ENCODE assay signal across 1 cellular context in the genomic region with DNA sequence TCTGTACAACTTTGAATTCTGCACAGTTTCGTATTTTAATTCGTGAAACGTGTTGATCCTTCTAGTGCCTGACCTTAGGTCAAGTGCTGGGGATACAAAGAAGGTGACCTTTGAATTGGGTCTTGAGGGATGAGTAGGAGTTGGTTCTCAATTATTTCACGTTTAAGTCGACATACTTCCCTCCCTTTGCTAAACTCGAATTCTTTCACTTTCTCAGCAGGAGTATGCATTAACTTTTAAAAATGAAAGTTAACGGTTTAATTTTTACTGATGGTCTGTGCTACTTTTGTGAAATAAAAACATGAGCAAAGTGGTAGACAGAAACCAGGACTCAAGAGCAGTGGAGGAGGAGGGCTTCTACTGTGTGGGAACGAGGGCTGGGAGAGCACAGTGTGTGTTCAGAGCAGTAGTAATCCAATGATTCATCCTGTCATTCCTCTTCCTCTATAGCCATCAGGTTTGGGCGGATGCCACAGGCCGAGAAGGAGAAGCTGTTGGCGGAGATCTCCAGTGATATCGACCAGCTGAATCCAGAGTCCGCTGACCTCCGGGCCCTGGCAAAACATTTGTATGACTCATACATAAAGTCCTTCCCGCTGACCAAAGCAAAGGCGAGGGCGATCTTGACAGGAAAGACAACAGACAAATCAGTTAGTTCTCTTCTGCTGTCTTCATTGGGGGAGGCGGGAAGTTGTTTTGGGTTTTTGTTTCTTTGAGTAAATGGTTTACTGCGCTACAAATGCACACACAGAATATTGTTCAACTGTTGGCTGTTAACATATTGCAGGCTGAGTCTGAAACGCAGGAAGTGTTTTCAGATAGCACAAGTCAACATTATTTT.
TF ChIP-seq lines count a peak whose summit lies in the region.

No MANE protein-coding gene starts in this region.

TF ChIP-seq in K562, 482 proteins besides CTCF, POLR2A, EP300 and RAD21 (continued from another document and continues in another):
- TF ChIP-seq, protein P1, sequence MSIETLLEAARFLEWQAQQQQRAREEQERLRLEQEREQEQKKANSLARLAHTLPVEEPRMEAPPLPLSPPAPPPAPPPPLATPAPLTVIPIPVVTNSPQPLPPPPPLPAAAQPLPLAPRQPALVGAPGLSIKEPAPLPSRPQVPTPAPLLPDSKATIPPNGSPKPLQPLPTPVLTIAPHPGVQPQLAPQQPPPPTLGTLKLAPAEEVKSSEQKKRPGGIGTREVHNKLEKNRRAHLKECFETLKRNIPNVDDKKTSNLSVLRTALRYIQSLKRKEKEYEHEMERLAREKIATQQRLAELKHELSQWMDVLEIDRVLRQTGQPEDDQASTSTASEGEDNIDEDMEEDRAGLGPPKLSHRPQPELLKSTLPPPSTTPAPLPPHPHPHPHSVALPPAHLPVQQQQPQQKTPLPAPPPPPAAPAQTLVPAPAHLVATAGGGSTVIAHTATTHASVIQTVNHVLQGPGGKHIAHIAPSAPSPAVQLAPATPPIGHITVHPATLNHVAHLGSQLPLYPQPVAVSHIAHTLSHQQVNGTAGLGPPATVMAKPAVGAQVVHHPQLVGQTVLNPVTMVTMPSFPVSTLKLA (conservative IDR thresholded peaks at IDR 0.05) = 0 out of 4 replicates have a peak, but pooled peaks of 1 of the 2 experiments have one; percentile 34
- TF ChIP-seq MAFK (IDR thresholded peaks at IDR 0.05; ENCODE audit: low read length) (no peak), ZNF561 (CRISPR knock-in tag; conservative IDR thresholded peaks at IDR 0.05) (no peak), TAL1 (IDR thresholded peaks at IDR 0.05) (0 out of 2 replicates have a peak, but pooled peaks have one; percentile 9), DMBX1 (CRISPR knock-in tag; IDR thresholded peaks at IDR 0.05; ENCODE audit: borderline replicate concordance) (peak; percentile 46; the same call in 1 of the 2 replicates), LEF1 (IDR thresholded peaks at IDR 0.05) (peak; percentile 86; the same call in 1 of the 2 replicates), ZZZ3 (IDR thresholded peaks at IDR 0.05) (no peak), ETV6 (IDR thresholded peaks at IDR 0.05; ENCODE audit: borderline replicate concordance in 1 of 2, low read depth in 2 of 2, low read length in 1 of 2) (peak in 1 of 2 experiments; percentile 74; a peak in 1 of 4 replicates), ETV6 (CRISPR knock-in tag; IDR thresholded peaks at IDR 0.05; ENCODE audit: borderline replicate concordance) (no peak), CREM (IDR thresholded peaks at IDR 0.05; ENCODE audit: low read depth) (peak; percentile 91), BCL6 (CRISPR knock-in tag; IDR thresholded peaks at IDR 0.05) (no peak), NR3C1 (CRISPR knock-in tag; IDR thresholded peaks at IDR 0.05) (no peak), TEAD1 (CRISPR knock-in tag; IDR thresholded peaks at IDR 0.05) (peak in 1 of 2 experiments; percentile 73; a peak in 1 of 4 replicates), HDAC1 (IDR thresholded peaks at IDR 0.05) (0 out of 4 replicates have a peak, but pooled peaks of 1 of the 2 experiments have one; percentile 9), FOXJ2 (tag; IDR thresholded peaks at IDR 0.05) (0 out of 2 replicates have a peak, but pooled peaks have one; percentile 15), CBFA2T3 (IDR thresholded peaks at IDR 0.05) (peak; percentile 66), BHLHE40 (IDR thresholded peaks at IDR 0.05; ENCODE audit: low read length) (peak; percentile 69), ZC3H11A (IDR thresholded peaks at IDR 0.05; ENCODE audit: low read depth, low read length) (no peak), DDX20 (tag; IDR thresholded peaks at IDR 0.05; ENCODE audit: low read depth) (no peak), ZNF324 (CRISPR knock-in tag; IDR thresholded peaks at IDR 0.05) (0 out of 2 replicates have a peak, but pooled peaks have one; percentile 6), MYC (IDR thresholded peaks at IDR 0.05; ENCODE audit: low read depth, low read length) (0 out of 2 replicates have a peak, but pooled peaks have one; percentile 40), MYC (CRISPR knock-in tag; IDR thresholded peaks at IDR 0.05; ENCODE audit: borderline replicate concordance, low read depth) (no peak), SOX6 (IDR thresholded peaks at IDR 0.05) (peak; percentile 84), SMAD4 (CRISPR knock-in tag; conservative IDR thresholded peaks at IDR 0.05) (peak; percentile 91), ESRRA (IDR thresholded peaks at IDR 0.05; ENCODE audit: borderline replicate concordance, low read depth) (peak; percentile 76; the same call in 1 of the 2 replicates), ETV1 (tag; conservative IDR thresholded peaks at IDR 0.05; ENCODE audit: low read depth) (peak; percentile 92), JUN (IDR thresholded peaks at IDR 0.05; ENCODE audit: borderline replicate concordance, low read depth, low read length) (peak; percentile 97), JUN (CRISPR knock-in tag; IDR thresholded peaks at IDR 0.05; ENCODE audit: borderline replicate concordance) (peak; percentile 44; the same call in 1 of the 2 replicates), GATA2 (CRISPR knock-in tag; IDR thresholded peaks at IDR 0.05) (peak; percentile 93), EHMT2 (IDR thresholded peaks at IDR 0.05) (peak; percentile 81), MTA3 (IDR thresholded peaks at IDR 0.05; ENCODE audit: borderline replicate concordance) (peak; percentile 66; the same call in 1 of the 2 replicates), ZNF717 (CRISPR knock-in tag; IDR thresholded peaks at IDR 0.05) (no peak)
- TF ChIP-seq, protein P2, sequence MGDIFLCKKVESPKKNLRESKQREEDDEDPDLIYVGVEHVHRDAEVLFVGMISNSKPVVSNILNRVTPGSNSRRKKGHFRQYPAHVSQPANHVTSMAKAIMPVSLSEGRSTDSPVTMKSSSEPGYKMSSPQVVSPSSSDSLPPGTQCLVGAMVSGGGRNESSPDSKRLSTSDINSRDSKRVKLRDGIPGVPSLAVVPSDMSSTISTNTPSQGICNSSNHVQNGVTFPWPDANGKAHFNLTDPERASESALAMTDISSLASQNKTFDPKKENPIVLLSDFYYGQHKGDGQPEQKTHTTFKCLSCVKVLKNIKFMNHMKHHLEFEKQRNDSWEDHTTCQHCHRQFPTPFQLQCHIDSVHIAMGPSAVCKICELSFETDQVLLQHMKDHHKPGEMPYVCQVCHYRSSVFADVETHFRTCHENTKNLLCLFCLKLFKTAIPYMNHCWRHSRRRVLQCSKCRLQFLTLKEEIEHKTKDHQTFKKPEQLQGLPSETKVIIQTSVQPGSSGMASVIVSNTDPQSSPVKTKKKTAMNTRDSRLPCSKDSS (IDR thresholded peaks at IDR 0.05; ENCODE audit: low read depth, partially characterized antibody) = no peak
- TF ChIP-seq, protein P3, sequence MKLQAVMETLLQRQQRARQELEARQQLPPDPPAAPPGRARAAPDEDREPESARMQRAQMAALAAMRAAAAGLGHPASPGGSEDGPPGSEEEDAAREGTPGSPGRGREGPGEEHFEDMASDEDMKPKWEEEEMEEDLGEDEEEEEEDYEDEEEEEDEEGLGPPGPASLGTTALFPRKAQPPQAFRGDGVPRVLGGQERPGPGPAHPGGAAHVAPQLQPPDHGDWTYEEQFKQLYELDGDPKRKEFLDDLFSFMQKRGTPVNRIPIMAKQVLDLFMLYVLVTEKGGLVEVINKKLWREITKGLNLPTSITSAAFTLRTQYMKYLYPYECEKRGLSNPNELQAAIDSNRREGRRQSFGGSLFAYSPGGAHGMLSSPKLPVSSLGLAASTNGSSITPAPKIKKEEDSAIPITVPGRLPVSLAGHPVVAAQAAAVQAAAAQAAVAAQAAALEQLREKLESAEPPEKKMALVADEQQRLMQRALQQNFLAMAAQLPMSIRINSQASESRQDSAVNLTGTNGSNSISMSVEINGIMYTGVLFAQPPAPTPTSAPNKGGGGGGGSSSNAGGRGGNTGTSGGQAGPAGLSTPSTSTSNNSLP (IDR thresholded peaks at IDR 0.05; ENCODE audit: borderline replicate concordance, low read depth, low read length) = peak; percentile 75; the same call in 1 of the 2 replicates
- TF ChIP-seq, protein P4, sequence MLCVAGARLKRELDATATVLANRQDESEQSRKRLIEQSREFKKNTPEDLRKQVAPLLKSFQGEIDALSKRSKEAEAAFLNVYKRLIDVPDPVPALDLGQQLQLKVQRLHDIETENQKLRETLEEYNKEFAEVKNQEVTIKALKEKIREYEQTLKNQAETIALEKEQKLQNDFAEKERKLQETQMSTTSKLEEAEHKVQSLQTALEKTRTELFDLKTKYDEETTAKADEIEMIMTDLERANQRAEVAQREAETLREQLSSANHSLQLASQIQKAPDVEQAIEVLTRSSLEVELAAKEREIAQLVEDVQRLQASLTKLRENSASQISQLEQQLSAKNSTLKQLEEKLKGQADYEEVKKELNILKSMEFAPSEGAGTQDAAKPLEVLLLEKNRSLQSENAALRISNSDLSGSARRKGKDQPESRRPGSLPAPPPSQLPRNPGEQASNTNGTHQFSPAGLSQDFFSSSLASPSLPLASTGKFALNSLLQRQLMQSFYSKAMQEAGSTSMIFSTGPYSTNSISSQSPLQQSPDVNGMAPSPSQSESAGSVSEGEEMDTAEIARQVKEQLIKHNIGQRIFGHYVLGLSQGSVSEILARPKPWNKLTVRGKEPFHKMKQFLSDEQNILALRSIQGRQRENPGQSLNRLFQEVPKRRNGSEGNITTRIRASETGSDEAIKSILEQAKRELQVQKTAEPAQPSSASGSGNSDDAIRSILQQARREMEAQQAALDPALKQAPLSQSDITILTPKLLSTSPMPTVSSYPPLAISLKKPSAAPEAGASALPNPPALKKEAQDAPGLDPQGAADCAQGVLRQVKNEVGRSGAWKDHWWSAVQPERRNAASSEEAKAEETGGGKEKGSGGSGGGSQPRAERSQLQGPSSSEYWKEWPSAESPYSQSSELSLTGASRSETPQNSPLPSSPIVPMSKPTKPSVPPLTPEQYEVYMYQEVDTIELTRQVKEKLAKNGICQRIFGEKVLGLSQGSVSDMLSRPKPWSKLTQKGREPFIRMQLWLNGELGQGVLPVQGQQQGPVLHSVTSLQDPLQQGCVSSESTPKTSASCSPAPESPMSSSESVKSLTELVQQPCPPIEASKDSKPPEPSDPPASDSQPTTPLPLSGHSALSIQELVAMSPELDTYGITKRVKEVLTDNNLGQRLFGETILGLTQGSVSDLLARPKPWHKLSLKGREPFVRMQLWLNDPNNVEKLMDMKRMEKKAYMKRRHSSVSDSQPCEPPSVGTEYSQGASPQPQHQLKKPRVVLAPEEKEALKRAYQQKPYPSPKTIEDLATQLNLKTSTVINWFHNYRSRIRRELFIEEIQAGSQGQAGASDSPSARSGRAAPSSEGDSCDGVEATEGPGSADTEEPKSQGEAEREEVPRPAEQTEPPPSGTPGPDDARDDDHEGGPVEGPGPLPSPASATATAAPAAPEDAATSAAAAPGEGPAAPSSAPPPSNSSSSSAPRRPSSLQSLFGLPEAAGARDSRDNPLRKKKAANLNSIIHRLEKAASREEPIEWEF (CRISPR knock-in tag; IDR thresholded peaks at IDR 0.05) = no peak
- TF ChIP-seq, protein P5, sequence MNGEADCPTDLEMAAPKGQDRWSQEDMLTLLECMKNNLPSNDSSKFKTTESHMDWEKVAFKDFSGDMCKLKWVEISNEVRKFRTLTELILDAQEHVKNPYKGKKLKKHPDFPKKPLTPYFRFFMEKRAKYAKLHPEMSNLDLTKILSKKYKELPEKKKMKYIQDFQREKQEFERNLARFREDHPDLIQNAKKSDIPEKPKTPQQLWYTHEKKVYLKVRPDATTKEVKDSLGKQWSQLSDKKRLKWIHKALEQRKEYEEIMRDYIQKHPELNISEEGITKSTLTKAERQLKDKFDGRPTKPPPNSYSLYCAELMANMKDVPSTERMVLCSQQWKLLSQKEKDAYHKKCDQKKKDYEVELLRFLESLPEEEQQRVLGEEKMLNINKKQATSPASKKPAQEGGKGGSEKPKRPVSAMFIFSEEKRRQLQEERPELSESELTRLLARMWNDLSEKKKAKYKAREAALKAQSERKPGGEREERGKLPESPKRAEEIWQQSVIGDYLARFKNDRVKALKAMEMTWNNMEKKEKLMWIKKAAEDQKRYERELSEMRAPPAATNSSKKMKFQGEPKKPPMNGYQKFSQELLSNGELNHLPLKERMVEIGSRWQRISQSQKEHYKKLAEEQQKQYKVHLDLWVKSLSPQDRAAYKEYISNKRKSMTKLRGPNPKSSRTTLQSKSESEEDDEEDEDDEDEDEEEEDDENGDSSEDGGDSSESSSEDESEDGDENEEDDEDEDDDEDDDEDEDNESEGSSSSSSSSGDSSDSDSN (IDR thresholded peaks at IDR 0.05; ENCODE audit: borderline replicate concordance in 1 of 2, low read depth in 2 of 2, low read length in 2 of 2) = peak in 1 of 2 experiments; percentile 80; a peak in 1 of 4 replicates
- TF ChIP-seq, protein P6, sequence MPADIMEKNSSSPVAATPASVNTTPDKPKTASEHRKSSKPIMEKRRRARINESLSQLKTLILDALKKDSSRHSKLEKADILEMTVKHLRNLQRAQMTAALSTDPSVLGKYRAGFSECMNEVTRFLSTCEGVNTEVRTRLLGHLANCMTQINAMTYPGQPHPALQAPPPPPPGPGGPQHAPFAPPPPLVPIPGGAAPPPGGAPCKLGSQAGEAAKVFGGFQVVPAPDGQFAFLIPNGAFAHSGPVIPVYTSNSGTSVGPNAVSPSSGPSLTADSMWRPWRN (IDR thresholded peaks at IDR 0.05; ENCODE audit: low read depth) = peak; percentile 68
- TF ChIP-seq, protein P7, sequence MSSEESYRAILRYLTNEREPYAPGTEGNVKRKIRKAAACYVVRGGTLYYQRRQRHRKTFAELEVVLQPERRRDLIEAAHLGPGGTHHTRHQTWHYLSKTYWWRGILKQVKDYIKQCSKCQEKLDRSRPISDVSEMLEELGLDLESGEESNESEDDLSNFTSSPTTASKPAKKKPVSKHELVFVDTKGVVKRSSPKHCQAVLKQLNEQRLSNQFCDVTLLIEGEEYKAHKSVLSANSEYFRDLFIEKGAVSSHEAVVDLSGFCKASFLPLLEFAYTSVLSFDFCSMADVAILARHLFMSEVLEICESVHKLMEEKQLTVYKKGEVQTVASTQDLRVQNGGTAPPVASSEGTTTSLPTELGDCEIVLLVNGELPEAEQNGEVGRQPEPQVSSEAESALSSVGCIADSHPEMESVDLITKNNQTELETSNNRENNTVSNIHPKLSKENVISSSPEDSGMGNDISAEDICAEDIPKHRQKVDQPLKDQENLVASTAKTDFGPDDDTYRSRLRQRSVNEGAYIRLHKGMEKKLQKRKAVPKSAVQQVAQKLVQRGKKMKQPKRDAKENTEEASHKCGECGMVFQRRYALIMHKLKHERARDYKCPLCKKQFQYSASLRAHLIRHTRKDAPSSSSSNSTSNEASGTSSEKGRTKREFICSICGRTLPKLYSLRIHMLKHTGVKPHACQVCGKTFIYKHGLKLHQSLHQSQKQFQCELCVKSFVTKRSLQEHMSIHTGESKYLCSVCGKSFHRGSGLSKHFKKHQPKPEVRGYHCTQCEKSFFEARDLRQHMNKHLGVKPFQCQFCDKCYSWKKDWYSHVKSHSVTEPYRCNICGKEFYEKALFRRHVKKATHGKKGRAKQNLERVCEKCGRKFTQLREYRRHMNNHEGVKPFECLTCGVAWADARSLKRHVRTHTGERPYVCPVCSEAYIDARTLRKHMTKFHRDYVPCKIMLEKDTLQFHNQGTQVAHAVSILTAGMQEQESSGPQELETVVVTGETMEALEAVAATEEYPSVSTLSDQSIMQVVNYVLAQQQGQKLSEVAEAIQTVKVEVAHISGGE (CRISPR knock-in tag; IDR thresholded peaks at IDR 0.05) = peak in 1 of 3 experiments; percentile 64; a peak in 2 of 6 replicates
- TF ChIP-seq, protein P8, sequence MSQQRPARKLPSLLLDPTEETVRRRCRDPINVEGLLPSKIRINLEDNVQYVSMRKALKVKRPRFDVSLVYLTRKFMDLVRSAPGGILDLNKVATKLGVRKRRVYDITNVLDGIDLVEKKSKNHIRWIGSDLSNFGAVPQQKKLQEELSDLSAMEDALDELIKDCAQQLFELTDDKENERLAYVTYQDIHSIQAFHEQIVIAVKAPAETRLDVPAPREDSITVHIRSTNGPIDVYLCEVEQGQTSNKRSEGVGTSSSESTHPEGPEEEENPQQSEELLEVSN (IDR thresholded peaks at IDR 0.05; ENCODE audit: borderline replicate concordance in 1 of 2, extremely low read depth in 1 of 2, insufficient read depth in 1 of 2, insufficient read length in 1 of 2, low read depth in 1 of 2, low read length in 1 of 2, poor library complexity in 1 of 2, severe bottlenecking in 1 of 2) = peak in 1 of 2 experiments; percentile 39
